Comparison of ENCODE assay signal across 38 cellular contexts in genomic region chr16:65111306-65111705, GRCh38. TPM values are rescaled to one million over a fixed set of nuclear protein-coding genes. Genes with fewer than 3 reads are reported as not detected.
DNase-seq lines count a peak whose midpoint lies in the region; ATAC-seq, FAIRE-seq and TF ChIP-seq lines count a peak whose summit lies in the region.
"Had no signal": no experiment of that assay in that cellular context is flagged by ENCODE, and none has a peak within 500 bp of the region (broad histone marks: within the 10 kb centered on the region; RNA-seq: fewer than 3 reads in every experiment).

No MANE protein-coding gene starts in this region.

- peaks cover 68% of the 10 kb centered on the region for H3K4me1 Mint-ChIP-seq in brain
- H3K4me1 Mint-ChIP-seq: CD8-positive, alpha-beta memory T cell; IgD-negative memory B cell; memory B cell; neural progenitor cell had no signal

- H3K9me3 ChIP-seq in pancreas: no peaks in the 10 kb centered on the region
- H3K9me3 ChIP-seq in breast epithelium: no peaks in the 10 kb centered on the region
- H3K9me3 ChIP-seq: right lobe of liver, stomach, uterus had no signal

- 54 to 55% methylated on average over 5 of the region's 5 CpGs for WGBS in pancreas, 2 donors

- H3K4me3 Mint-ChIP-seq in brain: peak overlapping the region in 1 of 5 experiments; percentile 50
- H3K4me3 Mint-ChIP-seq: CD8-positive, alpha-beta memory T cell; IgD-negative memory B cell; memory B cell; neural progenitor cell had no signal

- peaks cover 62% of the 10 kb centered on the region for H3K36me3 Mint-ChIP-seq in brain
- H3K36me3 Mint-ChIP-seq: activated naive CD4-positive, alpha-beta T cell treated with anti-CD3 and anti-CD28 coated beads, Interleukin-2, amount 50 U/mL, for 72 hours; CD8-positive, alpha-beta memory T cell; IgD-negative memory B cell; memory B cell had no signal

- intact Hi-C loops in pancreas (cut with DNase I): no loop called here
- intact Hi-C loops in breast epithelium (cut with DNase I; ENCODE audit: low total_unique reads): no loop called here

- DNase-seq in EL: peak; percentile 23
- peak; percentile 92 for DNase-seq in M059J (ENCODE audit: low read depth)
- no peak for DNase-seq in pancreas
- DNase-seq in nucleus accumbens (lab: John Stamatoyannopoulos, UW): no peak
- DNase-seq in breast epithelium (ENCODE audit: low spot score in 2 of 2): no peak
- DNase-seq: activated CD4-positive, alpha-beta T cell treated with anti-CD3 and anti-CD28 coated beads for 4 hours; activated effector memory CD4-positive, alpha-beta T cell treated with Interleukin-2 at 50 U/mL for 16 hours; activated T-cell treated with anti-CD3 and anti-CD28 coated beads, Interleukin-2, amount 50 U/mL, for 1 hour; amygdala; CD8-positive, alpha-beta memory T cell; DMS53; effector CD4-positive, alpha-beta T cell; GF-D8; NCI-H1105; NCI-H187; NCI-H2171 treated with DMSO at 0.1 percent for 48 hours; NCI-H510A; right lobe of liver; SHP77; stimulated activated CD4-positive, alpha-beta T cell treated with anti-CD3 and anti-CD28 coated beads, Interleukin-12 subunit alpha, Interleukin-12 subunit beta, amount 100 ng/mL, for 4 hours; stimulated activated CD4-positive, alpha-beta T cell treated with anti-CD3 and anti-CD28 coated beads, Interleukin-2, amount 100 ng/mL, for 48 hours; stomach; SW 1271; T-helper 9 cell; uterus had no signal

- no peak for ATAC-seq in pancreas
- ATAC-seq in GM18870 (IDR thresholded peaks at IDR 0.05; ENCODE audit: unreplicated experiment): no peak
- ATAC-seq: activated naive CD4-positive, alpha-beta T cell treated with anti-CD3 and anti-CD28 coated beads, Interleukin-2, amount 50 U/mL, for 72 hours; HCT116; left lobe of liver; right lobe of liver had no signal

- H3K27me3 ChIP-seq in pancreas: no peaks in the 10 kb centered on the region
- H3K27me3 ChIP-seq in breast epithelium: no peaks in the 10 kb centered on the region
- H3K27me3 ChIP-seq: neural progenitor cell, right lobe of liver, stomach, uterus had no signal

- H3K27ac Mint-ChIP-seq in brain: peak overlapping the region in 3 of 5 experiments; percentile 42 to 66 (median 56)
- H3K27ac Mint-ChIP-seq: activated naive CD4-positive, alpha-beta T cell treated with anti-CD3 and anti-CD28 coated beads, Interleukin-2, amount 50 U/mL, for 72 hours; CD8-positive, alpha-beta memory T cell; IgD-negative memory B cell; memory B cell; neural progenitor cell; progenitor cell of endocrine pancreas had no signal

- H3K9me3 Mint-ChIP-seq in brain: no peaks in the 10 kb centered on the region
- H3K9me3 Mint-ChIP-seq: IgD-negative memory B cell had no signal

- H3K27ac ChIP-seq in pancreas: no peak overlapping the region
- H3K27ac ChIP-seq in breast epithelium: no peak overlapping the region
- H3K27ac ChIP-seq: neural progenitor cell, right lobe of liver, stomach, uterus, VCaP had no signal

- H3K4me3 ChIP-seq in pancreas (no peak overlapping the region), breast epithelium (no peak overlapping the region)
- H3K4me3 ChIP-seq: neural progenitor cell, right lobe of liver, stomach, uterus had no signal

- H3K36me3 ChIP-seq in pancreas: no peaks in the 10 kb centered on the region
- H3K36me3 ChIP-seq in breast epithelium: no peaks in the 10 kb centered on the region
- H3K36me3 ChIP-seq: neural progenitor cell, right lobe of liver, stomach, uterus had no signal

- FAIRE-seq in pancreas (lab: Jason Lieb, UNC): peak; percentile 23
- FAIRE-seq: bronchial epithelial cell, colon had no signal

- TF ChIP-seq POLR2A in breast epithelium (IDR thresholded peaks at IDR 0.05): no peak

- peaks cover 4% of the 10 kb centered on the region for H3K27me3 Mint-ChIP-seq in brain
- H3K27me3 Mint-ChIP-seq: CD8-positive, alpha-beta memory T cell; IgD-negative memory B cell; memory B cell; progenitor cell of endocrine pancreas had no signal

- TF ChIP-seq CTCF in brain (conservative IDR thresholded peaks at IDR 0.05) (no peak), pancreas (IDR thresholded peaks at IDR 0.05) (no peak), breast epithelium (IDR thresholded peaks at IDR 0.05) (no peak)

- H3K4me1 ChIP-seq in pancreas (no peaks in the 10 kb centered on the region), breast epithelium (no peaks in the 10 kb centered on the region)
- H3K4me1 ChIP-seq: right lobe of liver, uterus had no signal

RNA-seq across cellular contexts. Expression of gene CDH11, which starts 10.6 kb away (rescaled TPM):
- 90.8 and 139 TPM in 2 replicates for total RNA-seq in M059J (2014; rRNA removed; shearing (Covaris generic))
- polyA plus RNA-seq in brain (ENCODE audit: insufficient read depth, low read depth, low replicate concordance): 10.4 TPM
- 10 to 100 TPM in 2 of 6 donors, 1 to 10 TPM in 3, under 1 TPM in 1; 0.88 to 49.6 (median 2.7) TPM for total RNA-seq in pancreas
- polyA plus RNA-seq in pancreas: under 1 TPM; 0.38 to 0.59 TPM
- total RNA-seq in breast epithelium: 10 to 100 TPM; 41.8 to 70.0 (median 52.8) TPM
- total RNA-seq: activated CD8-positive, alpha-beta memory T cell treated with anti-CD3 and anti-CD28 coated beads for 36 hours; activated naive CD4-positive, alpha-beta T cell treated with anti-CD3 and anti-CD28 coated beads, Interleukin-2, amount 50 U/mL, for 72 hours; CD8-positive, alpha-beta memory T cell had no signal
- polyA plus RNA-seq: CD8-positive, alpha-beta memory T cell; IgD-negative memory B cell had no signal

Comparison
In these comparisons a context has a peak if more than half of its experiments do, and no peak if none do; other contexts are left out.
1. DNase-seq: peak in EL (single experiment) and M059J (single experiment); none in pancreas (0 of 6), nucleus accumbens (0 of 56) and breast epithelium (0 of 2).